In the genomic region with DNA sequence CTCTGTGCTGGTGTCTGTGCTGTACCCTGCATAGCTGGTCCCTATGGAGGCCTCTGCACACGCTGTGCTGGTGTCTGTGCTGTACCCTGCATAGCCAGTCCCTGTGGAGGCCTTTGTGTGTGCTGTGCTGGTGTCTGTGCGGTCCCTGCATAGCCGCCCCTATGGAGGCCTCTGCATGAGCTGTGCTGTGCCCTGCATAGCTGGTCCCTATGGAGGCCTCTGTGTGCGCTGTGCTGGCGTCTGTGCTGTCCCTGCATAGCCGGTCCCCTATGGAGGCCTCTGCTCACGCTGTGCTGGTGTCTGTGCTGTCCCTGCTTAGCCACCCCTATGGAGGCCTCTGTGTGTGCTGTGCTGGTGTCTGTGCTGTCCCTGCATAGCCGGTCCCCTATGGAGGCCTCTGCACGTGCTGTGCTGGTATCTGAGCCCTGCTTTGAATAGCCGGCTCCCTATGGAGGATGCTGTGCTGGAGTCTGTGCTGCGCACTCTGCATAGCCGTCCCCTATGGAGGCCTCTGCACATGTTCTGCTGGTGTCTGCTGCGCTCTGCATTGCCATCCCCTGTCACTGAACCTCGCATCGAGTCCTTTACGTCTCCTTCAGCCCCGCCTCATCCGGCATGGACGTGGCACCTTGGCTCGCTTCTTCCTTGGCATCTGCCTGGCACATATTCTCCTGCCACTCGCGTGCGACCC, we compare ENCODE assay signal across 21 cellular contexts.
"Had no signal": no experiment of that assay in that cellular context is flagged by ENCODE, and none has a peak within 500 bp of the region (broad histone marks: within the 10 kb centered on the region; RNA-seq: fewer than 3 reads in every experiment).

No MANE protein-coding gene starts in this region.

- DNase-seq: activated CD4-positive, alpha-beta T cell treated with anti-CD3 and anti-CD28 coated beads for 4 hours; activated CD8-positive, alpha-beta memory T cell treated with anti-CD3 and anti-CD28 coated beads, Interleukin-2, amount 50 U/mL, for 48 hours; activated gamma-delta T cell; activated T-cell treated with anti-CD3 and anti-CD28 coated beads, Interleukin-2, amount 50 U/mL, for 72 hours; amniotic stem cell; body of pancreas; effector memory CD4-positive, alpha-beta T cell; foreskin melanocyte; head of caudate nucleus; naive thymus-derived CD4-positive, alpha-beta T cell; stimulated activated naive B cell treated with anti-CD40 and anti-IgM and Interleukin-4, amounts not matched to agents 10 μg/mL and 1 μg/mL and 100 μg/mL, for 72 hours; substantia nigra had no signal

- H3K27me3 Mint-ChIP-seq: central memory CD8-positive, alpha-beta T cell; dendritic cell treated with granulocyte-macrophage colony-stimulating factor and Interleukin-4, amounts not matched to agents 40 ng/mL and 50 ng/mL, for 4 days; naive thymus-derived CD4-positive, alpha-beta T cell; stimulated activated naive B cell treated with anti-CD40 and anti-IgM and Interleukin-4, amounts not matched to agents 10 μg/mL and 1 μg/mL and 100 μg/mL, for 72 hours had no signal

- H3K9me3 Mint-ChIP-seq: activated naive CD4-positive, alpha-beta T cell treated with anti-CD3 and anti-CD28 coated beads, Interleukin-2, amount 50 U/mL, for 72 hours; activated T-cell treated with anti-CD3 and anti-CD28 coated beads, Interleukin-2, amount 50 U/mL, for 72 hours; central memory CD8-positive, alpha-beta T cell; dendritic cell treated with granulocyte-macrophage colony-stimulating factor and Interleukin-4, amounts not matched to agents 40 ng/mL and 50 ng/mL, for 4 days; naive thymus-derived CD4-positive, alpha-beta T cell; stimulated activated naive B cell treated with anti-CD40 and anti-IgM and Interleukin-4, amounts not matched to agents 10 μg/mL and 1 μg/mL and 100 μg/mL, for 72 hours; T-helper 1 cell treated with Interleukin-12 subunit alpha and Interleukin-12 subunit beta and Interleukin-4 antibody, amounts not matched to agents 30 μg/mL and 1 μg/mL, for 36 hours; WTC11 had no signal

- H3K4me3 ChIP-seq: body of pancreas, mucosa of descending colon, psoas muscle, tibial nerve, vagina had no signal

- H3K27me3 ChIP-seq: body of pancreas, tibial nerve, vagina had no signal

- H3K4me3 Mint-ChIP-seq: activated T-cell treated with anti-CD3 and anti-CD28 coated beads, Interleukin-2, amount 50 U/mL, for 72 hours; central memory CD8-positive, alpha-beta T cell; dendritic cell treated with granulocyte-macrophage colony-stimulating factor and Interleukin-4, amounts not matched to agents 40 ng/mL and 50 ng/mL, for 4 days; naive thymus-derived CD4-positive, alpha-beta T cell; stimulated activated naive B cell treated with anti-CD40 and anti-IgM and Interleukin-4, amounts not matched to agents 10 μg/mL and 1 μg/mL and 100 μg/mL, for 72 hours; T-helper 1 cell treated with Interleukin-12 subunit alpha and Interleukin-12 subunit beta and Interleukin-4 antibody, amounts not matched to agents 30 μg/mL and 1 μg/mL, for 36 hours; WTC11 had no signal

- ATAC-seq: activated T-cell treated with anti-CD3 and anti-CD28 coated beads, Interleukin-2, amount 50 U/mL, for 72 hours; body of pancreas; mucosa of descending colon; naive thymus-derived CD4-positive, alpha-beta T cell; stimulated activated naive B cell treated with anti-CD40 and anti-IgM and Interleukin-4, amounts not matched to agents 10 μg/mL and 1 μg/mL and 100 μg/mL, for 72 hours; WTC11 had no signal

- H3K4me1 Mint-ChIP-seq: WTC11 had no signal

- H3K4me1 ChIP-seq: psoas muscle had no signal

- H3K27ac Mint-ChIP-seq: activated naive CD4-positive, alpha-beta T cell treated with anti-CD3 and anti-CD28 coated beads, Interleukin-2, amount 50 U/mL, for 72 hours; activated T-cell treated with anti-CD3 and anti-CD28 coated beads, Interleukin-2, amount 50 U/mL, for 72 hours; dendritic cell treated with granulocyte-macrophage colony-stimulating factor and Interleukin-4, amounts not matched to agents 40 ng/mL and 50 ng/mL, for 4 days; stimulated activated naive B cell treated with anti-CD40 and anti-IgM and Interleukin-4, amounts not matched to agents 10 μg/mL and 1 μg/mL and 100 μg/mL, for 72 hours; T-helper 1 cell treated with Interleukin-12 subunit alpha and Interleukin-12 subunit beta and Interleukin-4 antibody, amounts not matched to agents 30 μg/mL and 1 μg/mL, for 36 hours; WTC11 had no signal

- H3K27ac ChIP-seq: body of pancreas, psoas muscle, tibial nerve, vagina had no signal

- H3K9me3 ChIP-seq: body of pancreas, mucosa of descending colon, psoas muscle, tibial nerve, vagina had no signal
